In genomic region chrX:117990438-117990837, GRCh38 we compare ENCODE assay signal across 26 cellular contexts.
DNase-seq lines count a peak whose midpoint lies in the region; ATAC-seq and TF ChIP-seq lines count a peak whose summit lies in the region.
"Had no signal": no experiment of that assay in that cellular context is flagged by ENCODE, and none has a peak within 500 bp of the region (broad histone marks: within the 10 kb centered on the region; RNA-seq: fewer than 3 reads in every experiment).

No MANE protein-coding gene starts in this region.

- H3K4me3 ChIP-seq in breast epithelium (no peak overlapping the region), mammary epithelial cell (replicated peaks in 1 of 3; ENCODE audit: insufficient read depth in 1 of 3, low read depth in 2 of 3, low read length in 3 of 3) (peak overlapping the region in 1 of 3 experiments; percentile 2), esophagus squamous epithelium (no peak overlapping the region)
- H3K4me3 ChIP-seq: heart right ventricle, PC-9 had no signal

- WGBS in mammary epithelial cell (ENCODE audit: low coverage, missing lambda C conversion rate): 2% methylated on average over 3 of the region's 3 CpGs
- 29 to 30% methylated on average over 3 of the region's 3 CpGs for WGBS in esophagus squamous epithelium, 2 donors

- H3K36me3 ChIP-seq in breast epithelium: no peaks in the 10 kb centered on the region
- H3K36me3 ChIP-seq in mammary epithelial cell (ENCODE audit: insufficient read depth, low read length): no peaks in the 10 kb centered on the region
- H3K36me3 ChIP-seq in esophagus squamous epithelium: no peaks in the 10 kb centered on the region
- H3K36me3 ChIP-seq: BE2C, heart right ventricle had no signal

- no peak for TF ChIP-seq POLR2A in breast epithelium (IDR thresholded peaks at IDR 0.05)
- TF ChIP-seq POLR2A in esophagus squamous epithelium (IDR thresholded peaks at IDR 0.05): no peak

- POLR2A ChIA-PET in MCF 10A (lab: Yijun Ruan, JAX): interaction anchor here (1.8 kb wide), 1 partner anchor 8 kb away, joined by 6 read pairs; no protein-coding TSS in a partner anchor

- no peak overlapping the region for H3K27ac Mint-ChIP-seq in MCF 10A (ENCODE audit: low read depth, unreplicated experiment)
- H3K27ac Mint-ChIP-seq: activated CD4-positive, alpha-beta T cell treated with anti-CD3 and anti-CD28 coated beads for 36 hours; activated CD8-positive, alpha-beta T cell treated with anti-CD3 and anti-CD28 coated beads, Interleukin-2, amount 10 ng/mL, durations not matched to agents 7 days and 5 days; activated naive CD4-positive, alpha-beta T cell treated with anti-CD3 and anti-CD28 coated beads, Interleukin-2, amount 10 ng/mL, durations not matched to agents 7 days and 5 days; CD8-positive, alpha-beta T cell; stimulated activated naive CD8-positive, alpha-beta T cell treated with anti-CD3 and anti-CD28 coated beads, Interleukin-15, Interleukin-2, amounts not matched to agents 100 ng/mL and 50 ng/mL, for 24 hours had no signal

- H3K4me3 Mint-ChIP-seq in MCF 10A (ENCODE audit: unreplicated experiment): no peak overlapping the region
- H3K4me3 Mint-ChIP-seq: activated CD4-positive, alpha-beta T cell treated with anti-CD3 and anti-CD28 coated beads for 36 hours; activated CD8-positive, alpha-beta T cell treated with anti-CD3 and anti-CD28 coated beads, Interleukin-2, amount 10 ng/mL, durations not matched to agents 7 days and 5 days; activated naive CD4-positive, alpha-beta T cell treated with anti-CD3 and anti-CD28 coated beads, Interleukin-2, amount 10 ng/mL, durations not matched to agents 7 days and 5 days; CD8-positive, alpha-beta T cell; nephron; stimulated activated naive CD8-positive, alpha-beta T cell treated with anti-CD3 and anti-CD28 coated beads, Interleukin-15, Interleukin-2, amounts not matched to agents 100 ng/mL and 50 ng/mL, for 24 hours had no signal

- H3K27me3 ChIP-seq in breast epithelium (no peaks in the 10 kb centered on the region), mammary epithelial cell (ENCODE audit: insufficient read depth, low read length) (no peaks in the 10 kb centered on the region), esophagus squamous epithelium (no peaks in the 10 kb centered on the region)
- H3K27me3 ChIP-seq: BE2C had no signal

- H3K27me3 Mint-ChIP-seq in MCF 10A (ENCODE audit: insufficient read depth, unreplicated experiment): no peaks in the 10 kb centered on the region
- H3K27me3 Mint-ChIP-seq: activated CD4-positive, alpha-beta T cell treated with anti-CD3 and anti-CD28 coated beads for 36 hours; activated naive CD4-positive, alpha-beta T cell treated with anti-CD3 and anti-CD28 coated beads, Interleukin-2, amount 10 ng/mL, durations not matched to agents 7 days and 5 days; stimulated activated naive CD8-positive, alpha-beta T cell treated with anti-CD3 and anti-CD28 coated beads, Interleukin-15, Interleukin-2, amounts not matched to agents 100 ng/mL and 50 ng/mL, for 24 hours had no signal

- no peaks in the 10 kb centered on the region for H3K9me3 Mint-ChIP-seq in MCF 10A (ENCODE audit: unreplicated experiment)
- H3K9me3 Mint-ChIP-seq: activated naive CD4-positive, alpha-beta T cell treated with anti-CD3 and anti-CD28 coated beads, Interleukin-2, amount 10 ng/mL, durations not matched to agents 7 days and 5 days; CD8-positive, alpha-beta T cell; stimulated activated naive CD8-positive, alpha-beta T cell treated with anti-CD3 and anti-CD28 coated beads, Interleukin-15, Interleukin-2, amounts not matched to agents 100 ng/mL and 50 ng/mL, for 24 hours had no signal

- intact Hi-C loops in MCF 10A (cut with micrococcal nuclease): no loop called here
- intact Hi-C loops in breast epithelium (cut with DNase I; ENCODE audit: low total_unique reads): no loop called here
- intact Hi-C loops in mammary epithelial cell (cut with micrococcal nuclease): no loop called here
- intact Hi-C loops in esophagus squamous epithelium (cut with DNase I): no loop called here

- no peaks in the 10 kb centered on the region for H3K9me3 ChIP-seq in breast epithelium
- no peaks in the 10 kb centered on the region for H3K9me3 ChIP-seq in mammary epithelial cell (replicated peaks; ENCODE audit: insufficient read depth, low read length)
- H3K9me3 ChIP-seq in esophagus squamous epithelium: no peaks in the 10 kb centered on the region
- H3K9me3 ChIP-seq: BE2C, heart right ventricle had no signal

- H3K27ac ChIP-seq in breast epithelium: peak overlapping the region in 1 of 2 donors; percentile 15
- H3K27ac ChIP-seq in mammary epithelial cell (ENCODE audit: insufficient read depth, low read depth, low read length): peak overlapping the region; percentile 93
- H3K27ac ChIP-seq in esophagus squamous epithelium: no peak overlapping the region
- H3K27ac ChIP-seq: HL-60, PC-9 had no signal

- CTCF ChIA-PET in MCF 10A (lab: Yijun Ruan, JAX) (interaction anchor here (1.0 to 1.8 kb wide), 2 partner anchors 8 to 228 kb away, joined by 3 to 6 read pairs; no protein-coding TSS in a partner anchor), mammary epithelial cell (lab: Charles Lee; ENCODE audit: low non-redundant PET) (no interaction called here)

- no peaks in the 10 kb centered on the region for H4K20me1 ChIP-seq in mammary epithelial cell (ENCODE audit: insufficient read depth, low read length)

- H3K4me1 Mint-ChIP-seq in MCF 10A (ENCODE audit: insufficient read depth, unreplicated experiment): peaks cover 27% of the 10 kb centered on the region
- H3K4me1 Mint-ChIP-seq: activated CD4-positive, alpha-beta T cell treated with anti-CD3 and anti-CD28 coated beads for 36 hours; activated naive CD4-positive, alpha-beta T cell treated with anti-CD3 and anti-CD28 coated beads, Interleukin-2, amount 10 ng/mL, durations not matched to agents 7 days and 5 days had no signal

- peak overlapping the region; percentile 82 for H3K4me2 ChIP-seq in mammary epithelial cell (ENCODE audit: insufficient read depth, low read depth, low read length)
- H3K4me2 ChIP-seq: PC-9 had no signal

- BruUV-seq in MCF 10A (replicated peaks; lab: Mats Ljungman, UMichigan) (no TSS peak), mammary epithelial cell (replicated peaks; lab: Mats Ljungman, UMichigan) (no TSS peak)

- in situ Hi-C loops in mammary epithelial cell (cut with MboI; ENCODE audit: low sequenced_read_pairs in 2 of 2): loop anchor here (10.0 kb wide), 1 partner anchor 234 kb away; no protein-coding TSS in a partner anchor

- H3K36me3 Mint-ChIP-seq in MCF 10A (ENCODE audit: insufficient read depth, unreplicated experiment): peaks cover 6% of the 10 kb centered on the region
- H3K36me3 Mint-ChIP-seq: activated naive CD4-positive, alpha-beta T cell treated with anti-CD3 and anti-CD28 coated beads, Interleukin-2, amount 10 ng/mL, durations not matched to agents 7 days and 5 days; CD8-positive, alpha-beta T cell had no signal

- dilution Hi-C loops in mammary epithelial cell (cut with HindIII; ENCODE audit: low sequenced_read_pairs): no loop called here

- no peaks in the 10 kb centered on the region for H3K4me1 ChIP-seq in breast epithelium
- H3K4me1 ChIP-seq in mammary epithelial cell (ENCODE audit: insufficient read depth, low read length): peaks cover 41% of the 10 kb centered on the region
- H3K4me1 ChIP-seq in esophagus squamous epithelium: peaks cover 0 to 5% (median 0%) of the 10 kb centered on the region in 3 donors

- H2AFZ ChIP-seq in mammary epithelial cell (ENCODE audit: low read depth, low read length): no peak overlapping the region
- H2AFZ ChIP-seq: PC-9 had no signal

- DNase-seq in MCF 10A (ENCODE audit: unreplicated experiment) (peak; percentile 27), breast epithelium (ENCODE audit: low spot score in 2 of 2) (no peak), mammary epithelial cell (peak; percentile 85), iris pigment epithelial cell (ENCODE audit: low read depth) (peak; percentile 15), HCEC 1CT (no peak), AG20443 (ENCODE audit: low spot score) (no peak), esophagus squamous epithelium (lab: John Stamatoyannopoulos, UW) (no peak)
- DNase-seq: activated CD4-positive, alpha-beta T cell treated with anti-CD3 and anti-CD28 coated beads for 36 hours; activated CD8-positive, alpha-beta T cell treated with anti-CD3 and anti-CD28 coated beads, Interleukin-2, amount 10 ng/mL, durations not matched to agents 7 days and 5 days; activated naive CD4-positive, alpha-beta T cell treated with anti-CD3 and anti-CD28 coated beads, Interleukin-2, amount 10 ng/mL, durations not matched to agents 7 days and 5 days; BE2C; CD8-positive, alpha-beta T cell; foreskin melanocyte; H7; heart right ventricle; NCI-H1417 treated with DMSO at 0.1 percent for 48 hours; NCI-H2081; PC-9; retina; SHP77; small intestine; SW 1271 had no signal

- no peak for ATAC-seq in GM18909 (IDR thresholded peaks at IDR 0.05; ENCODE audit: poor library complexity, unreplicated experiment)
- ATAC-seq: activated CD4-positive, alpha-beta T cell treated with anti-CD3 and anti-CD28 coated beads for 36 hours; activated CD8-positive, alpha-beta T cell treated with anti-CD3 and anti-CD28 coated beads, Interleukin-2, amount 10 ng/mL, durations not matched to agents 7 days and 5 days; CD8-positive, alpha-beta T cell; heart right ventricle had no signal

- H3K9ac ChIP-seq in mammary epithelial cell (ENCODE audit: insufficient read depth, low read length): peak overlapping the region; percentile 37

- H3K79me2 ChIP-seq in mammary epithelial cell (ENCODE audit: insufficient read depth, low read length): no peaks in the 10 kb centered on the region

- TF ChIP-seq CTCF in MCF 10A (IDR thresholded peaks at IDR 0.05; ENCODE audit: unreplicated experiment) (no peak), breast epithelium (IDR thresholded peaks at IDR 0.05) (no peak), mammary epithelial cell (conservative IDR thresholded peaks at IDR 0.05 in 1 of 2, IDR thresholded peaks at IDR 0.05 in 1 of 2; ENCODE audit: extremely low read depth in 1 of 2, insufficient read depth in 1 of 2, low read depth in 1 of 2, low read length in 2 of 2) (no peak), esophagus squamous epithelium (IDR thresholded peaks at IDR 0.05) (no peak)

Comparison
In these comparisons a context has a peak if more than half of its experiments do, and no peak if none do; other contexts are left out.
1. DNase-seq: peak in MCF 10A (single experiment), mammary epithelial cell (single experiment) and iris pigment epithelial cell (single experiment); none in breast epithelium (0 of 2), HCEC 1CT (single experiment), AG20443 (single experiment) and esophagus squamous epithelium (single experiment).